ENCODE assay signal across 1 cellular context in the genomic region with DNA sequence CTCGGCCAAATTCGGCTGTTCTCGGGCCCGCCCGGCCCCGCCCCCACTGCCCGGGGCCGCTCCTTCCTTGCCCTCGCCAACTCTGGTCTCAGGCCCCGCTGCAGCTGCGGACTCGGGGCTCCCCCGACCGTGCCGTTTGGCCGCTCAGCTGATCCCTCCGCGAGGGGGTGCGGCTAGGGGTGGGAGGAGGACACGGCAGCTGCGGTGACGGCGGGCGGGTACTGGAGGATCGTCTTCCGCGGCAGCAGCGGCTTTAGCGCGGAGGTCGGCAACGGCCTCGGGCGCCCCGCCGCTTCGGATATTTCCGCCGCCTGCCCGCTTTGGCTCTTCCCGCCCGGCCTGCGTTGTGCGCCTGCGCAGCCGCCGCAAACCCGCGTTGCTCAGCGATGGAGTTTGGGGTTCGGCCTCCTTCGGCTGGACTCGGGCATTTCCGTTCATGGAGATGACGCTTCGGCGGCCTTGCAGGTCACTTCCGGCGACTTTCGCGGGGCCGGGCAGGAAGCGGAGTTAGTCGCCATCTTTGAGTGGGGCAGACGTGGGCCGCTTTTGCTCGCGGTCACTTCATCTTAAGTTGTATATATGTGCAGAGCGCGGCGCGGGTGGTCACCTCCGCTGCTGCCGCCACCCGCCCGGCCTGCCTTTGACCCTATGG.
TF ChIP-seq lines count a peak whose summit lies in the region.

No MANE protein-coding gene starts in this region.

TF ChIP-seq in IMR-90, 13 proteins besides CTCF, POLR2A, EP300 and RAD21:
- TF ChIP-seq, protein P1, sequence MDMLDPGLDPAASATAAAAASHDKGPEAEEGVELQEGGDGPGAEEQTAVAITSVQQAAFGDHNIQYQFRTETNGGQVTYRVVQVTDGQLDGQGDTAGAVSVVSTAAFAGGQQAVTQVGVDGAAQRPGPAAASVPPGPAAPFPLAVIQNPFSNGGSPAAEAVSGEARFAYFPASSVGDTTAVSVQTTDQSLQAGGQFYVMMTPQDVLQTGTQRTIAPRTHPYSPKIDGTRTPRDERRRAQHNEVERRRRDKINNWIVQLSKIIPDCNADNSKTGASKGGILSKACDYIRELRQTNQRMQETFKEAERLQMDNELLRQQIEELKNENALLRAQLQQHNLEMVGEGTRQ (IDR thresholded peaks at IDR 0.05; ENCODE audit: low read depth, low read length) = no peak; the same call in 1 of the 2 replicates
- TF ChIP-seq SMC3 (IDR thresholded peaks at IDR 0.05; ENCODE audit: low read depth, low read length) (no peak), BHLHE40 (IDR thresholded peaks at IDR 0.05; ENCODE audit: low read depth, low read length) (no peak), MAZ (IDR thresholded peaks at IDR 0.05; ENCODE audit: borderline replicate concordance, low read depth, low read length) (no peak), CHD1 (IDR thresholded peaks at IDR 0.05; ENCODE audit: low read depth, low read length) (no peak), MXI1 (IDR thresholded peaks at IDR 0.05; ENCODE audit: borderline replicate concordance, low read depth, low read length) (no peak)
